39 cellular contexts compared by ENCODE assay signal in genomic region chr9:93929231-93929630, GRCh38. TPM values are rescaled to one million over a fixed set of nuclear protein-coding genes. Genes with fewer than 3 reads are reported as not detected.
"Had no signal": no experiment of that assay in that cellular context is flagged by ENCODE, and none has a peak within 500 bp of the region (broad histone marks: within the 10 kb centered on the region; RNA-seq: fewer than 3 reads in every experiment).

No MANE protein-coding gene starts in this region.

- DNase-seq: activated CD4-positive, alpha-beta memory T cell treated with anti-CD3 and anti-CD28 coated beads for 36 hours; activated CD4-positive, alpha-beta T cell treated with anti-CD3 and anti-CD28 coated beads for 1 hour; activated CD4-positive, alpha-beta T cell treated with anti-CD3 and anti-CD28 coated beads for 36 hours; activated CD4-positive, alpha-beta T cell treated with anti-CD3 and anti-CD28 coated beads for 48 hours; activated CD4-positive, alpha-beta T cell treated with anti-CD3 and anti-CD28 coated beads, Interleukin-2, amount 50 U/mL, for 1 hour; activated CD4-positive, alpha-beta T cell treated with anti-CD3 and anti-CD28 coated beads, Interleukin-2, amount 50 U/mL, for 4 hours; activated CD4-positive, CD25-positive, alpha-beta regulatory T cell; activated CD8-positive, alpha-beta memory T cell treated with anti-CD3 and anti-CD28 coated beads, Interleukin-2, amount 50 U/mL, for 4 hours; activated CD8-positive, alpha-beta T cell treated with anti-CD3 and anti-CD28 coated beads for 36 hours; activated effector memory CD4-positive, alpha-beta T cell treated with Interleukin-2 at 50 U/mL for 16 hours; activated gamma-delta T cell; activated naive CD4-positive, alpha-beta T cell treated with anti-CD3 and anti-CD28 coated beads, Interleukin-2, amount 10 ng/mL, durations not matched to agents 7 days and 5 days; activated naive CD4-positive, alpha-beta T cell treated with Interleukin-2 at 50 U/mL for 16 hours; activated naive CD8-positive, alpha-beta T cell treated with anti-CD3 and anti-CD28 coated beads, Interleukin-2, amount 10 ng/mL, durations not matched to agents 7 days and 5 days; activated naive CD8-positive, alpha-beta T cell treated with anti-CD3 and anti-CD28 coated beads, Interleukin-2, amount 50 U/mL, for 24 hours; activated T-cell treated with anti-CD3 and anti-CD28 coated beads for 4 hours; activated T-cell treated with anti-CD3 and anti-CD28 coated beads, Interleukin-2, amount 50 U/mL, for 1 hour; activated T-cell treated with anti-CD3 and anti-CD28 coated beads, Interleukin-2, amount 50 U/mL, for 4 hours; activated T-cell treated with anti-CD3 and anti-CD28 coated beads, Interleukin-2, amount 50 U/mL, for 72 hours; amygdala; anterior cingulate cortex; caudate nucleus; cerebellar nuclear complex; T-helper 2 cell; T-helper 9 cell; WERI-Rb-1 had no signal

- H3K27ac ChIP-seq: ascending aorta, cardiac muscle cell, WERI-Rb-1 had no signal

- H3K27me3 ChIP-seq: ascending aorta had no signal

- H3K4me3 Mint-ChIP-seq: activated CD4-positive, alpha-beta memory T cell treated with anti-CD3 and anti-CD28 coated beads for 36 hours; activated CD4-positive, alpha-beta T cell treated with anti-CD3 and anti-CD28 coated beads for 36 hours; activated CD8-positive, alpha-beta T cell treated with anti-CD3 and anti-CD28 coated beads for 36 hours; activated naive CD4-positive, alpha-beta T cell treated with anti-CD3 and anti-CD28 coated beads, Interleukin-2, amount 10 ng/mL, durations not matched to agents 7 days and 5 days; activated naive CD4-positive, alpha-beta T cell treated with anti-CD3 and anti-CD28 coated beads, Interleukin-2, amount 50 U/mL, for 24 hours; activated naive CD8-positive, alpha-beta T cell; activated naive CD8-positive, alpha-beta T cell treated with anti-CD3 and anti-CD28 coated beads, Interleukin-2, amount 10 ng/mL, durations not matched to agents 7 days and 5 days; activated naive CD8-positive, alpha-beta T cell treated with anti-CD3 and anti-CD28 coated beads, Interleukin-2, amount 50 U/mL, for 24 hours; activated T-cell treated with anti-CD3 and anti-CD28 coated beads, Interleukin-2, amount 50 U/mL, for 4 hours; activated T-cell treated with anti-CD3 and anti-CD28 coated beads, Interleukin-2, amount 50 U/mL, for 72 hours; activated T-helper 1 cell treated with anti-CD3 and anti-CD28 coated beads, Interleukin-12 subunit alpha, Interleukin-12 subunit beta, Interleukin-2, Interleukin-4 antibody, amounts not matched to agents 30 ng/mL and 10 ng/mL and 1 ng/mL, durations not matched to agents 14 hours and 24 hours and 36 hours; activated T-helper 17 cell treated with anti-CD3 and anti-CD28 coated beads, Interleukin-2, amount 50 U/mL, for 72 hours; brain; central memory CD8-positive, alpha-beta T cell; T-helper 1 cell treated with Interleukin-12 subunit alpha and Interleukin-12 subunit beta and Interleukin-4 antibody, amounts not matched to agents 30 μg/mL and 1 μg/mL, for 36 hours; T-helper 2 cell treated with Interferon-gamma antibody and Interleukin-4, amounts not matched to agents 5 μg/mL and 100 μg/mL, for 36 hours; WTC11 had no signal

- H3K27ac Mint-ChIP-seq: activated CD4-positive, alpha-beta memory T cell treated with anti-CD3 and anti-CD28 coated beads for 36 hours; activated CD4-positive, alpha-beta T cell treated with anti-CD3 and anti-CD28 coated beads for 36 hours; activated CD8-positive, alpha-beta T cell treated with anti-CD3 and anti-CD28 coated beads for 36 hours; activated naive CD4-positive, alpha-beta T cell treated with anti-CD3 and anti-CD28 coated beads, Interleukin-2, amount 10 ng/mL, durations not matched to agents 7 days and 5 days; activated naive CD4-positive, alpha-beta T cell treated with anti-CD3 and anti-CD28 coated beads, Interleukin-2, amount 50 U/mL, for 24 hours; activated naive CD8-positive, alpha-beta T cell; activated naive CD8-positive, alpha-beta T cell treated with anti-CD3 and anti-CD28 coated beads, Interleukin-2, amount 10 ng/mL, durations not matched to agents 7 days and 5 days; activated naive CD8-positive, alpha-beta T cell treated with anti-CD3 and anti-CD28 coated beads, Interleukin-2, amount 50 U/mL, for 24 hours; activated T-cell treated with anti-CD3 and anti-CD28 coated beads, Interleukin-2, amount 50 U/mL, for 72 hours; activated T-helper 1 cell treated with anti-CD3 and anti-CD28 coated beads, Interleukin-12 subunit alpha, Interleukin-12 subunit beta, Interleukin-2, Interleukin-4 antibody, amounts not matched to agents 30 ng/mL and 10 ng/mL and 1 ng/mL, durations not matched to agents 14 hours and 24 hours and 36 hours; activated T-helper 17 cell treated with anti-CD3 and anti-CD28 coated beads, Interleukin-2, amount 50 U/mL, for 72 hours; T-helper 1 cell treated with Interleukin-12 subunit alpha and Interleukin-12 subunit beta and Interleukin-4 antibody, amounts not matched to agents 30 μg/mL and 1 μg/mL, for 36 hours; T-helper 2 cell treated with Interferon-gamma antibody and Interleukin-4, amounts not matched to agents 5 μg/mL and 100 μg/mL, for 36 hours; WTC11 had no signal

- H3K36me3 ChIP-seq: ascending aorta, cardiac muscle cell, WERI-Rb-1 had no signal

- H3K36me3 Mint-ChIP-seq: activated CD4-positive, alpha-beta memory T cell treated with anti-CD3 and anti-CD28 coated beads for 36 hours; activated naive CD4-positive, alpha-beta T cell treated with anti-CD3 and anti-CD28 coated beads, Interleukin-2, amount 10 ng/mL, durations not matched to agents 7 days and 5 days; activated naive CD4-positive, alpha-beta T cell treated with anti-CD3 and anti-CD28 coated beads, Interleukin-2, amount 50 U/mL, for 24 hours; activated naive CD8-positive, alpha-beta T cell; activated naive CD8-positive, alpha-beta T cell treated with anti-CD3 and anti-CD28 coated beads, Interleukin-2, amount 10 ng/mL, durations not matched to agents 7 days and 5 days; brain; WTC11 had no signal

- H3K4me1 ChIP-seq: ascending aorta had no signal

- H3K4me1 Mint-ChIP-seq: activated CD4-positive, alpha-beta T cell treated with anti-CD3 and anti-CD28 coated beads for 36 hours; activated naive CD4-positive, alpha-beta T cell treated with anti-CD3 and anti-CD28 coated beads, Interleukin-2, amount 10 ng/mL, durations not matched to agents 7 days and 5 days; activated naive CD4-positive, alpha-beta T cell treated with anti-CD3 and anti-CD28 coated beads, Interleukin-2, amount 50 U/mL, for 24 hours; activated naive CD8-positive, alpha-beta T cell treated with anti-CD3 and anti-CD28 coated beads, Interleukin-2, amount 10 ng/mL, durations not matched to agents 7 days and 5 days; activated naive CD8-positive, alpha-beta T cell treated with anti-CD3 and anti-CD28 coated beads, Interleukin-2, amount 50 U/mL, for 24 hours; activated T-helper 17 cell treated with anti-CD3 and anti-CD28 coated beads, Interleukin-2, amount 50 U/mL, for 72 hours; brain; central memory CD8-positive, alpha-beta T cell had no signal

- H3K4me3 ChIP-seq: ascending aorta, cardiac muscle cell had no signal

- H3K9me3 ChIP-seq: ascending aorta had no signal

- H3K9me3 Mint-ChIP-seq: activated CD4-positive, alpha-beta memory T cell treated with anti-CD3 and anti-CD28 coated beads for 36 hours; activated CD8-positive, alpha-beta T cell treated with anti-CD3 and anti-CD28 coated beads for 36 hours; activated naive CD4-positive, alpha-beta T cell treated with anti-CD3 and anti-CD28 coated beads, Interleukin-2, amount 10 ng/mL, durations not matched to agents 7 days and 5 days; activated naive CD4-positive, alpha-beta T cell treated with anti-CD3 and anti-CD28 coated beads, Interleukin-2, amount 50 U/mL, for 24 hours; activated naive CD8-positive, alpha-beta T cell treated with anti-CD3 and anti-CD28 coated beads, Interleukin-2, amount 10 ng/mL, durations not matched to agents 7 days and 5 days; activated naive CD8-positive, alpha-beta T cell treated with anti-CD3 and anti-CD28 coated beads, Interleukin-2, amount 50 U/mL, for 24 hours; activated T-helper 1 cell treated with anti-CD3 and anti-CD28 coated beads, Interleukin-12 subunit alpha, Interleukin-12 subunit beta, Interleukin-2, Interleukin-4 antibody, amounts not matched to agents 30 ng/mL and 10 ng/mL and 1 ng/mL, durations not matched to agents 14 hours and 24 hours and 36 hours; activated T-helper 17 cell treated with anti-CD3 and anti-CD28 coated beads, Interleukin-2, amount 50 U/mL, for 72 hours; central memory CD8-positive, alpha-beta T cell; T-helper 1 cell treated with Interleukin-12 subunit alpha and Interleukin-12 subunit beta and Interleukin-4 antibody, amounts not matched to agents 30 μg/mL and 1 μg/mL, for 36 hours; T-helper 2 cell treated with Interferon-gamma antibody and Interleukin-4, amounts not matched to agents 5 μg/mL and 100 μg/mL, for 36 hours had no signal

- ATAC-seq: activated CD4-positive, alpha-beta T cell treated with anti-CD3 and anti-CD28 coated beads for 36 hours; activated CD4-positive, CD25-positive, alpha-beta regulatory T cell treated with anti-CD3 and anti-CD28 coated beads, Interleukin-2, amount 50 U/mL, for 24 hours; activated CD8-positive, alpha-beta T cell treated with anti-CD3 and anti-CD28 coated beads for 36 hours; activated naive CD8-positive, alpha-beta T cell treated with anti-CD3 and anti-CD28 coated beads, Interleukin-2, amount 50 U/mL, for 24 hours; activated T-cell treated with anti-CD3 and anti-CD28 coated beads, Interleukin-2, amount 50 U/mL, for 4 hours; activated T-cell treated with anti-CD3 and anti-CD28 coated beads, Interleukin-2, amount 50 U/mL, for 72 hours; activated T-helper 17 cell treated with anti-CD3 and anti-CD28 coated beads, Interleukin-2, amount 50 U/mL, for 72 hours had no signal

RNA-seq across cellular contexts. Expression of gene BARX1, which starts 25.9 kb away (rescaled TPM):
- total RNA-seq: activated T-cell treated with anti-CD3 and anti-CD28 coated beads, Interleukin-2, amount 50 U/mL, for 4 hours; ascending aorta; bronchial epithelial cell had no signal
